6 cellular contexts compared by ENCODE assay signal in genomic region chr11:94545641-94546470, GRCh38. TPM values are rescaled to one million over a fixed set of nuclear protein-coding genes. Genes with fewer than 3 reads are reported as not detected.
A peak's percentile ranks its signal among the peaks of the same experiment; 100 is the strongest.
DNase-seq lines count a peak whose midpoint lies in the region; ATAC-seq and TF ChIP-seq lines count a peak whose summit lies in the region.

No MANE protein-coding gene starts in this region.

- H3K36me3 ChIP-seq in HAP-1 (replicated peaks) (no peaks in the 10 kb centered on the region; the same call in none of the 2 replicates), ascending aorta (peaks cover 0 to 6% of the 10 kb centered on the region in 2 donors), neural cell (ENCODE audit: insufficient read depth, low read length) (no peaks in the 10 kb centered on the region)

- TF ChIP-seq RAD21 in neural cell (conservative IDR thresholded peaks at IDR 0.05) = no peak

- no peak for TF ChIP-seq EP300 in neural cell (conservative IDR thresholded peaks at IDR 0.05; ENCODE audit: poor library complexity, severe bottlenecking)

- no peak overlapping the region for H2AFZ ChIP-seq in neural cell (ENCODE audit: low read depth, low read length)

- H3K27me3 ChIP-seq in HAP-1 (ENCODE audit: low read depth) (no peaks in the 10 kb centered on the region), ascending aorta (no peaks in the 10 kb centered on the region), neural cell (ENCODE audit: insufficient read depth, low read depth, low read length) (peaks cover 30% of the 10 kb centered on the region)

- no peak for ATAC-seq in sciatic nerve
- no peak for ATAC-seq in HG03520 (IDR thresholded peaks at IDR 0.05; ENCODE audit: unreplicated experiment)

- no peaks in the 10 kb centered on the region for H3F3A ChIP-seq in neural cell (ENCODE audit: insufficient read depth, low read length, poor library complexity, severe bottlenecking)

- no peak overlapping the region for H3K4me2 ChIP-seq in neural cell (ENCODE audit: low read length)

- no peaks in the 10 kb centered on the region for H4K20me1 ChIP-seq in neural cell (ENCODE audit: insufficient read depth)

- peaks cover 15% of the 10 kb centered on the region for H3K4me1 ChIP-seq in HAP-1
- peaks cover 7 to 18% of the 10 kb centered on the region in 2 donors for H3K4me1 ChIP-seq in ascending aorta

- H3K4me3 ChIP-seq in HAP-1 = peak overlapping the region; percentile 48
- peak overlapping the region; percentile 81 to 93 for H3K4me3 ChIP-seq in ascending aorta
- peak overlapping the region; percentile 68 for H3K4me3 ChIP-seq in neural cell (ENCODE audit: low read length)

- in situ Hi-C loops in HAP-1 (cut with MboI; ENCODE audit: low sequenced_read_pairs) = no loop called here

- H3K9me3 ChIP-seq in HAP-1 (no peaks in the 10 kb centered on the region), ascending aorta (no peaks in the 10 kb centered on the region), neural cell (ENCODE audit: low read length) (no peaks in the 10 kb centered on the region)

- intact Hi-C loops in ascending aorta (cut with DNase I) (loop anchor here (5.0 to 10.0 kb wide), 3 partner anchors 219 to 1239 kb away; partner anchors contain the start of genes AMOTL1 and FAM76B), sciatic nerve (cut with DNase I) (no loop called here)

- no peaks in the 10 kb centered on the region for H3K9me2 ChIP-seq in neural cell (ENCODE audit: insufficient read depth, low read length)

- DNase-seq in HAP-1 (ENCODE audit: low spot score in 2 of 2) = peak; percentile 33 to 75
- DNase-seq in ascending aorta (ENCODE audit: low spot score in 2 of 2) = no peak
- DNase-seq in sciatic nerve (ENCODE audit: low spot score) = no peak
- DNase-seq in globus pallidus (ENCODE audit: low spot score) = no peak

- H3K9ac ChIP-seq in neural cell (ENCODE audit: low read length) = no peak overlapping the region

- H3K27ac ChIP-seq in ascending aorta (peak overlapping the region; percentile 97 to 100), neural cell (ENCODE audit: low read length) (no peak overlapping the region)

- TF ChIP-seq CTCF in ascending aorta (IDR thresholded peaks at IDR 0.05) (no peak), neural cell (IDR thresholded peaks at IDR 0.05; ENCODE audit: poor library complexity, severe bottlenecking) (no peak)

- no peaks in the 10 kb centered on the region for H3K79me2 ChIP-seq in neural cell (replicated peaks; ENCODE audit: insufficient read depth, low read length)

TF ChIP-seq in neural cell, 6 proteins besides CTCF, POLR2A, EP300 and RAD21:
- TF ChIP-seq, protein P1, sequence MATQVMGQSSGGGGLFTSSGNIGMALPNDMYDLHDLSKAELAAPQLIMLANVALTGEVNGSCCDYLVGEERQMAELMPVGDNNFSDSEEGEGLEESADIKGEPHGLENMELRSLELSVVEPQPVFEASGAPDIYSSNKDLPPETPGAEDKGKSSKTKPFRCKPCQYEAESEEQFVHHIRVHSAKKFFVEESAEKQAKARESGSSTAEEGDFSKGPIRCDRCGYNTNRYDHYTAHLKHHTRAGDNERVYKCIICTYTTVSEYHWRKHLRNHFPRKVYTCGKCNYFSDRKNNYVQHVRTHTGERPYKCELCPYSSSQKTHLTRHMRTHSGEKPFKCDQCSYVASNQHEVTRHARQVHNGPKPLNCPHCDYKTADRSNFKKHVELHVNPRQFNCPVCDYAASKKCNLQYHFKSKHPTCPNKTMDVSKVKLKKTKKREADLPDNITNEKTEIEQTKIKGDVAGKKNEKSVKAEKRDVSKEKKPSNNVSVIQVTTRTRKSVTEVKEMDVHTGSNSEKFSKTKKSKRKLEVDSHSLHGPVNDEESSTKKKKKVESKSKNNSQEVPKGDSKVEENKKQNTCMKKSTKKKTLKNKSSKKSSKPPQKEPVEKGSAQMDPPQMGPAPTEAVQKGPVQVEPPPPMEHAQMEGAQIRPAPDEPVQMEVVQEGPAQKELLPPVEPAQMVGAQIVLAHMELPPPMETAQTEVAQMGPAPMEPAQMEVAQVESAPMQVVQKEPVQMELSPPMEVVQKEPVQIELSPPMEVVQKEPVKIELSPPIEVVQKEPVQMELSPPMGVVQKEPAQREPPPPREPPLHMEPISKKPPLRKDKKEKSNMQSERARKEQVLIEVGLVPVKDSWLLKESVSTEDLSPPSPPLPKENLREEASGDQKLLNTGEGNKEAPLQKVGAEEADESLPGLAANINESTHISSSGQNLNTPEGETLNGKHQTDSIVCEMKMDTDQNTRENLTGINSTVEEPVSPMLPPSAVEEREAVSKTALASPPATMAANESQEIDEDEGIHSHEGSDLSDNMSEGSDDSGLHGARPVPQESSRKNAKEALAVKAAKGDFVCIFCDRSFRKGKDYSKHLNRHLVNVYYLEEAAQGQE (IDR thresholded peaks at IDR 0.05; ENCODE audit: borderline replicate concordance) = no peak

RNA-seq across cellular contexts. Expression of gene FUT4, which starts 2.1 kb away (rescaled TPM):
- total RNA-seq in ascending aorta (3.2 TPM), sciatic nerve (7.2 TPM)
- polyA plus RNA-seq in neural cell = 0.62 and 1.1 TPM in 2 replicates
- polyA minus RNA-seq in neural cell = 2.2 and 2.5 TPM in 2 replicates

RNA-seq across cellular contexts. Expression of gene PIWIL4, which starts 21.3 kb away (rescaled TPM):
- total RNA-seq in ascending aorta (4.5 TPM), sciatic nerve (7.8 TPM)
- polyA plus RNA-seq in neural cell = 1.3 and 2.9 TPM in 2 replicates
- polyA minus RNA-seq in neural cell = 0.35 and 0.73 TPM in 2 replicates

RNA-seq across cellular contexts. Expression of gene C11orf97, which starts 33.6 kb away (rescaled TPM):
- total RNA-seq in ascending aorta (not detected), sciatic nerve (not detected)
- polyA plus RNA-seq in neural cell = 0.47 TPM in 1 of 2 replicates, not detected in the other
- polyA minus RNA-seq in neural cell = not detected in 2 replicates

RNA-seq across cellular contexts. Expression of gene ANKRD49, which starts 52.1 kb away (rescaled TPM):
- total RNA-seq in ascending aorta = 7.0 TPM
- polyA plus RNA-seq in neural cell = 49.2 and 54.6 TPM in 2 replicates
- polyA minus RNA-seq in neural cell = 30.9 and 32.6 TPM in 2 replicates
- total RNA-seq in sciatic nerve = 14.1 TPM

RNA-seq across cellular contexts. Expression of gene MRE11, which starts 52.2 kb away (rescaled TPM):
- total RNA-seq in ascending aorta (3.3 TPM), sciatic nerve (30.7 TPM)
- 4.3 and 5.1 TPM in 2 replicates for polyA plus RNA-seq in neural cell
- polyA minus RNA-seq in neural cell = 11.9 and 15.3 TPM in 2 replicates

Comparison
In these comparisons a context has a peak if more than half of its experiments do, and no peak if none do; other contexts are left out.
1. DNase-seq: peak in HAP-1 (2 of 2); none in ascending aorta (0 of 2), sciatic nerve (single experiment) and globus pallidus (single experiment).
2. Peak in every context shown above with its lines, with median percentiles within 50 percentile points of each other: H3K4me3 ChIP-seq.